In genomic region chr1:222814536-222815366, GRCh38 we compare ENCODE assay signal across 1 cellular context.
TF ChIP-seq lines count a peak whose summit lies in the region.

TSS of gene DISP1 (plus strand) at chr1:222815039. CDS start at chr1:222942824, 127,785 bp downstream.

TF ChIP-seq in HepG2, 621 proteins besides CTCF, POLR2A, EP300 and RAD21 (continued from another document and continues in another):
- TF ChIP-seq POGZ (CRISPR knock-in tag; IDR thresholded peaks at IDR 0.05) (peak; percentile 73), FOXK1 (CRISPR knock-in tag; IDR thresholded peaks at IDR 0.05; ENCODE audit: borderline replicate concordance, low read depth) (no peak), ZNF121 (CRISPR knock-in tag; IDR thresholded peaks at IDR 0.05) (peak; percentile 82), SOX6 (IDR thresholded peaks at IDR 0.05) (no peak), SOX6 (CRISPR knock-in tag; IDR thresholded peaks at IDR 0.05) (peak; percentile 25; the same call in 1 of the 2 replicates), MED8 (CRISPR knock-in tag; IDR thresholded peaks at IDR 0.05; ENCODE audit: insufficient replicate concordance) (peak; percentile 23), ASH2L (IDR thresholded peaks at IDR 0.05; ENCODE audit: insufficient read length, low read depth, low read length) (peak; percentile 93), MAZ (IDR thresholded peaks at IDR 0.05; ENCODE audit: borderline replicate concordance, low read depth, low read length) (no peak), MAZ (CRISPR knock-in tag; IDR thresholded peaks at IDR 0.05; ENCODE audit: low read depth) (no peak), ZNF296 (CRISPR knock-in tag; conservative IDR thresholded peaks at IDR 0.05) (no peak), ZNF570 (CRISPR knock-in tag; IDR thresholded peaks at IDR 0.05; ENCODE audit: borderline replicate concordance) (no peak), ZFP1 (CRISPR knock-in tag; IDR thresholded peaks at IDR 0.05) (no peak), ZFAT (CRISPR knock-in tag; conservative IDR thresholded peaks at IDR 0.05) (no peak), KMT2B (CRISPR knock-in tag; IDR thresholded peaks at IDR 0.05) (peak; percentile 93), CBX5 (CRISPR knock-in tag; IDR thresholded peaks at IDR 0.05; ENCODE audit: borderline replicate concordance) (peak; percentile 24; the same call in 1 of the 2 replicates), ZNF563 (CRISPR knock-in tag; IDR thresholded peaks at IDR 0.05) (peak; percentile 61; the same call in 1 of the 2 replicates), MBD4 (IDR thresholded peaks at IDR 0.05; ENCODE audit: borderline replicate concordance, low read length) (no peak), RNF219 (CRISPR knock-in tag; IDR thresholded peaks at IDR 0.05) (no peak), ZNF883 (CRISPR knock-in tag; IDR thresholded peaks at IDR 0.05; ENCODE audit: not compliant biosample characterization) (peak; percentile 68), ZNF556 (CRISPR knock-in tag; IDR thresholded peaks at IDR 0.05; ENCODE audit: borderline replicate concordance) (peak; percentile 68; the same call in 1 of the 2 replicates), ZNF687 (CRISPR knock-in tag; IDR thresholded peaks at IDR 0.05) (peak; percentile 93), ZNF891 (CRISPR knock-in tag; IDR thresholded peaks at IDR 0.05) (0 out of 2 replicates have a peak, but pooled peaks have one; percentile 22), ZFX (CRISPR knock-in tag; IDR thresholded peaks at IDR 0.05; ENCODE audit: low read depth) (peak; percentile 68), ZNF232 (CRISPR knock-in tag; IDR thresholded peaks at IDR 0.05; ENCODE audit: borderline replicate concordance) (0 out of 2 replicates have a peak, but pooled peaks have one; percentile 70), MATR3 (CRISPR knock-in tag; IDR thresholded peaks at IDR 0.05) (no peak)
- TF ChIP-seq, protein P1, sequence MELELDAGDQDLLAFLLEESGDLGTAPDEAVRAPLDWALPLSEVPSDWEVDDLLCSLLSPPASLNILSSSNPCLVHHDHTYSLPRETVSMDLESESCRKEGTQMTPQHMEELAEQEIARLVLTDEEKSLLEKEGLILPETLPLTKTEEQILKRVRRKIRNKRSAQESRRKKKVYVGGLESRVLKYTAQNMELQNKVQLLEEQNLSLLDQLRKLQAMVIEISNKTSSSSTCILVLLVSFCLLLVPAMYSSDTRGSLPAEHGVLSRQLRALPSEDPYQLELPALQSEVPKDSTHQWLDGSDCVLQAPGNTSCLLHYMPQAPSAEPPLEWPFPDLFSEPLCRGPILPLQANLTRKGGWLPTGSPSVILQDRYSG (CRISPR knock-in tag; IDR thresholded peaks at IDR 0.05), result no peak
- TF ChIP-seq, protein P2, sequence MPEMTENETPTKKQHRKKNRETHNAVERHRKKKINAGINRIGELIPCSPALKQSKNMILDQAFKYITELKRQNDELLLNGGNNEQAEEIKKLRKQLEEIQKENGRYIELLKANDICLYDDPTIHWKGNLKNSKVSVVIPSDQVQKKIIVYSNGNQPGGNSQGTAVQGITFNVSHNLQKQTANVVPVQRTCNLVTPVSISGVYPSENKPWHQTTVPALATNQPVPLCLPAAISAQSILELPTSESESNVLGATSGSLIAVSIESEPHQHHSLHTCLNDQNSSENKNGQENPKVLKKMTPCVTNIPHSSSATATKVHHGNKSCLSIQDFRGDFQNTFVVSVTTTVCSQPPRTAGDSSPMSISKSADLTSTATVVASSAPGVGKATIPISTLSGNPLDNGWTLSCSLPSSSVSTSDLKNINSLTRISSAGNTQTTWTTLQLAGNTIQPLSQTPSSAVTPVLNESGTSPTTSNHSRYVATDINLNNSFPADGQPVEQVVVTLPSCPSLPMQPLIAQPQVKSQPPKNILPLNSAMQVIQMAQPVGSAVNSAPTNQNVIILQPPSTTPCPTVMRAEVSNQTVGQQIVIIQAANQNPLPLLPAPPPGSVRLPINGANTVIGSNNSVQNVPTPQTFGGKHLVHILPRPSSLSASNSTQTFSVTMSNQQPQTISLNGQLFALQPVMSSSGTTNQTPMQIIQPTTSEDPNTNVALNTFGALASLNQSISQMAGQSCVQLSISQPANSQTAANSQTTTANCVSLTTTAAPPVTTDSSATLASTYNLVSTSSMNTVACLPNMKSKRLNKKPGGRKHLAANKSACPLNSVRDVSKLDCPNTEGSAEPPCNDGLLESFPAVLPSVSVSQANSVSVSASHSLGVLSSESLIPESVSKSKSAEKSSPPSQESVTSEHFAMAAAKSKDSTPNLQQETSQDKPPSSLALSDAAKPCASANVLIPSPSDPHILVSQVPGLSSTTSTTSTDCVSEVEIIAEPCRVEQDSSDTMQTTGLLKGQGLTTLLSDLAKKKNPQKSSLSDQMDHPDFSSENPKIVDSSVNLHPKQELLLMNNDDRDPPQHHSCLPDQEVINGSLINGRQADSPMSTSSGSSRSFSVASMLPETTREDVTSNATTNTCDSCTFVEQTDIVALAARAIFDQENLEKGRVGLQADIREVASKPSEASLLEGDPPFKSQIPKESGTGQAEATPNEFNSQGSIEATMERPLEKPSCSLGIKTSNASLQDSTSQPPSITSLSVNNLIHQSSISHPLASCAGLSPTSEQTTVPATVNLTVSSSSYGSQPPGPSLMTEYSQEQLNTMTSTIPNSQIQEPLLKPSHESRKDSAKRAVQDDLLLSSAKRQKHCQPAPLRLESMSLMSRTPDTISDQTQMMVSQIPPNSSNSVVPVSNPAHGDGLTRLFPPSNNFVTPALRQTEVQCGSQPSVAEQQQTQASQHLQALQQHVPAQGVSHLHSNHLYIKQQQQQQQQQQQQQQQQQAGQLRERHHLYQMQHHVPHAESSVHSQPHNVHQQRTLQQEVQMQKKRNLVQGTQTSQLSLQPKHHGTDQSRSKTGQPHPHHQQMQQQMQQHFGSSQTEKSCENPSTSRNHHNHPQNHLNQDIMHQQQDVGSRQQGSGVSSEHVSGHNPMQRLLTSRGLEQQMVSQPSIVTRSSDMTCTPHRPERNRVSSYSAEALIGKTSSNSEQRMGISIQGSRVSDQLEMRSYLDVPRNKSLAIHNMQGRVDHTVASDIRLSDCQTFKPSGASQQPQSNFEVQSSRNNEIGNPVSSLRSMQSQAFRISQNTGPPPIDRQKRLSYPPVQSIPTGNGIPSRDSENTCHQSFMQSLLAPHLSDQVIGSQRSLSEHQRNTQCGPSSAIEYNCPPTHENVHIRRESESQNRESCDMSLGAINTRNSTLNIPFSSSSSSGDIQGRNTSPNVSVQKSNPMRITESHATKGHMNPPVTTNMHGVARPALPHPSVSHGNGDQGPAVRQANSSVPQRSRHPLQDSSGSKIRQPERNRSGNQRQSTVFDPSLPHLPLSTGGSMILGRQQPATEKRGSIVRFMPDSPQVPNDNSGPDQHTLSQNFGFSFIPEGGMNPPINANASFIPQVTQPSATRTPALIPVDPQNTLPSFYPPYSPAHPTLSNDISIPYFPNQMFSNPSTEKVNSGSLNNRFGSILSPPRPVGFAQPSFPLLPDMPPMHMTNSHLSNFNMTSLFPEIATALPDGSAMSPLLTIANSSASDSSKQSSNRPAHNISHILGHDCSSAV (CRISPR knock-in tag; IDR thresholded peaks at IDR 0.05; ENCODE audit: borderline replicate concordance), result 0 out of 2 replicates have a peak, but pooled peaks have one; percentile 44
- TF ChIP-seq, protein P3, sequence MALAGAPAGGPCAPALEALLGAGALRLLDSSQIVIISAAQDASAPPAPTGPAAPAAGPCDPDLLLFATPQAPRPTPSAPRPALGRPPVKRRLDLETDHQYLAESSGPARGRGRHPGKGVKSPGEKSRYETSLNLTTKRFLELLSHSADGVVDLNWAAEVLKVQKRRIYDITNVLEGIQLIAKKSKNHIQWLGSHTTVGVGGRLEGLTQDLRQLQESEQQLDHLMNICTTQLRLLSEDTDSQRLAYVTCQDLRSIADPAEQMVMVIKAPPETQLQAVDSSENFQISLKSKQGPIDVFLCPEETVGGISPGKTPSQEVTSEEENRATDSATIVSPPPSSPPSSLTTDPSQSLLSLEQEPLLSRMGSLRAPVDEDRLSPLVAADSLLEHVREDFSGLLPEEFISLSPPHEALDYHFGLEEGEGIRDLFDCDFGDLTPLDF (CRISPR knock-in tag; IDR thresholded peaks at IDR 0.05), result 0 out of 2 replicates have a peak, but pooled peaks have one; percentile 21
- TF ChIP-seq, protein P4, sequence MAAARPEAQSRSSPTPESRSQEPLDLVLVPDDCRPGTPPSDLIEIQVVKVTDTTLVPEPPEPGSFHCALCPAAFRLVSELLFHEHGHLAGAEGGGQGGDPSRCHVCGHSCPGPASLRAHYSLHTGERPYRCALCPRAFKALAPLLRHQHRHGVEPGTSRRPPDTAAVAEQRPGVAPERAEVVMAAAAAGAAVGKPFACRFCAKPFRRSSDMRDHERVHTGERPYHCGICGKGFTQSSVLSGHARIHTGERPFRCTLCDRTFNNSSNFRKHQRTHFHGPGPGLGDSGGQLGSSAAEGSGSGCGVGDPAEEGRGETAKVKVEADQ (CRISPR knock-in tag; IDR thresholded peaks at IDR 0.05; ENCODE audit: borderline replicate concordance), result no peak
